ENCODE assay signal across 9 cellular contexts in genomic region chr10:131972474-131973071, GRCh38. TPM values are rescaled to one million over a fixed set of nuclear protein-coding genes. Genes with fewer than 3 reads are reported as not detected.
DNase-seq lines count a peak whose midpoint lies in the region; ATAC-seq and TF ChIP-seq lines count a peak whose summit lies in the region.
"Had no signal": no experiment of that assay in that cellular context is flagged by ENCODE, and none has a peak within 500 bp of the region (broad histone marks: within the 10 kb centered on the region; RNA-seq: fewer than 3 reads in every experiment).

No MANE protein-coding gene starts in this region.

- H3K79me2 ChIP-seq in mesendoderm (ENCODE audit: control insufficient read depth, insufficient read depth, low read length): no peaks in the 10 kb centered on the region

- H3K4me1 ChIP-seq in upper lobe of right lung (peaks cover 12% of the 10 kb centered on the region), mesendoderm (ENCODE audit: control insufficient read depth, low read depth, low read length) (peaks cover under 1% of the 10 kb centered on the region)
- H3K4me1 ChIP-seq: Caco-2 had no signal

- H3K27ac ChIP-seq in upper lobe of right lung (peak overlapping the region; percentile 36), mesendoderm (ENCODE audit: low read depth, low read length) (no peak overlapping the region)

- H3K4me3 ChIP-seq in upper lobe of right lung (no peak overlapping the region), mesendoderm (ENCODE audit: low read length) (no peak overlapping the region)

- peak overlapping the region; percentile 84 for H3K4me3 Mint-ChIP-seq in activated naive CD4-positive, alpha-beta T cell treated with anti-CD3 and anti-CD28 coated beads, Interleukin-2, amount 50 U/mL, for 24 hours

- H2BK120ac ChIP-seq in mesendoderm (ENCODE audit: low read depth, low read length): no peak overlapping the region

- intact Hi-C loops in upper lobe of right lung (cut with DNase I): no loop called here

- H3K4me1 Mint-ChIP-seq in activated naive CD4-positive, alpha-beta T cell treated with anti-CD3 and anti-CD28 coated beads, Interleukin-2, amount 50 U/mL, for 24 hours: peaks cover 82% of the 10 kb centered on the region

- no peak overlapping the region for H4K5ac ChIP-seq in mesendoderm (ENCODE audit: low read length)

- no peaks in the 10 kb centered on the region for H3K9me3 ChIP-seq in upper lobe of right lung
- H3K9me3 ChIP-seq: Caco-2 had no signal

- H2AK5ac ChIP-seq in mesendoderm (ENCODE audit: low read length): no peak overlapping the region

- ATAC-seq in left lobe of liver (peak; percentile 50), upper lobe of right lung (peak; percentile 67), HG03442 (IDR thresholded peaks at IDR 0.05; ENCODE audit: unreplicated experiment) (no peak)

- H3K36me3 Mint-ChIP-seq in activated naive CD4-positive, alpha-beta T cell treated with anti-CD3 and anti-CD28 coated beads, Interleukin-2, amount 50 U/mL, for 24 hours: peaks cover 3% of the 10 kb centered on the region

- no peak overlapping the region for H3K56ac ChIP-seq in mesendoderm (ENCODE audit: low read length)

- H3K79me1 ChIP-seq in mesendoderm (ENCODE audit: low read length): peaks cover 4% of the 10 kb centered on the region

- peak; percentile 78 for DNase-seq in activated effector memory CD4-positive, alpha-beta T cell treated with anti-CD3 and anti-CD28 coated beads, Interleukin-2, amount 50 U/mL, for 16 hours
- DNase-seq in activated effector memory CD4-positive, alpha-beta T cell treated with Interleukin-2 at 50 U/mL for 16 hours: no peak
- no peak for DNase-seq in left lobe of liver (ENCODE audit: low spot score)
- DNase-seq in upper lobe of right lung: no peak
- no peak for DNase-seq in mesendoderm
- no peak for DNase-seq in germinal center (ENCODE audit: low spot score)
- DNase-seq: Caco-2 had no signal

- peak overlapping the region; percentile 93 for H3K27ac Mint-ChIP-seq in activated naive CD4-positive, alpha-beta T cell treated with anti-CD3 and anti-CD28 coated beads, Interleukin-2, amount 50 U/mL, for 24 hours

- H3K18ac ChIP-seq in mesendoderm (ENCODE audit: low read length): no peak overlapping the region

- no CpG with 5 or more reads among the region's 11 CpGs for WGBS in mesendoderm (ENCODE audit: extremely low coverage, insufficient coverage, low lambda C conversion rate)

- H3K27me3 Mint-ChIP-seq in activated naive CD4-positive, alpha-beta T cell treated with anti-CD3 and anti-CD28 coated beads, Interleukin-2, amount 50 U/mL, for 24 hours: no peaks in the 10 kb centered on the region

- H4K8ac ChIP-seq in mesendoderm (ENCODE audit: low read depth, low read length): no peak overlapping the region

- H3K23ac ChIP-seq in mesendoderm (ENCODE audit: low read length): no peak overlapping the region

- H2BK5ac ChIP-seq in mesendoderm (ENCODE audit: low read length): no peak overlapping the region

- H2BK15ac ChIP-seq in mesendoderm (replicated peaks; ENCODE audit: low read depth): no peak overlapping the region

- no peak overlapping the region for H3K4me2 ChIP-seq in mesendoderm (ENCODE audit: low read length)

- H3K27me3 ChIP-seq in upper lobe of right lung (no peaks in the 10 kb centered on the region), mesendoderm (ENCODE audit: insufficient read depth, low read length, poor library complexity) (no peaks in the 10 kb centered on the region)

- TF ChIP-seq CTCF in upper lobe of right lung (IDR thresholded peaks at IDR 0.05): no peak

- H3K9me3 Mint-ChIP-seq in activated naive CD4-positive, alpha-beta T cell treated with anti-CD3 and anti-CD28 coated beads, Interleukin-2, amount 50 U/mL, for 24 hours: no peaks in the 10 kb centered on the region

- no peak overlapping the region for H3K9ac ChIP-seq in mesendoderm (ENCODE audit: low read length)

- H3K36me3 ChIP-seq in upper lobe of right lung: peaks cover 36% of the 10 kb centered on the region
- H3K36me3 ChIP-seq in mesendoderm (ENCODE audit: control insufficient read depth, insufficient read depth, low read length): peaks cover 7% of the 10 kb centered on the region

- no peak overlapping the region for H3K4ac ChIP-seq in mesendoderm (ENCODE audit: low read depth, low read length)

RNA-seq across cellular contexts. Expression of gene BNIP3, which starts 9.2 kb away (rescaled TPM):
- total RNA-seq in left lobe of liver: 90.4 TPM
- total RNA-seq in upper lobe of right lung: 38.2 TPM
- polyA plus RNA-seq in mesendoderm (2013, experiment 1 of 2): 10.7 TPM
- polyA plus RNA-seq in mesendoderm (2013, experiment 2 of 2): 10.4 TPM
